16 cellular contexts compared by ENCODE assay signal in genomic region chr9:27799326-27799725, GRCh38.
DNase-seq lines count a peak whose midpoint lies in the region; ATAC-seq and TF ChIP-seq lines count a peak whose summit lies in the region.
"Had no signal": no experiment of that assay in that cellular context is flagged by ENCODE, and none has a peak within 500 bp of the region (broad histone marks: within the 10 kb centered on the region; RNA-seq: fewer than 3 reads in every experiment).

No MANE protein-coding gene starts in this region.

- H3K27me3 ChIP-seq in RWPE2 (ENCODE audit: insufficient read depth, poor library complexity, severe bottlenecking): no peaks in the 10 kb centered on the region
- no peaks in the 10 kb centered on the region for H3K27me3 ChIP-seq in left lung

- H3K9me3 ChIP-seq in RWPE2 (ENCODE audit: severe bottlenecking) (no peaks in the 10 kb centered on the region), left lung (no peaks in the 10 kb centered on the region)

- ATAC-seq in RWPE2 (ENCODE audit: low read depth): peak; percentile 67
- no peak for ATAC-seq in activated CD8-positive, alpha-beta T cell treated with anti-CD3 and anti-CD28 coated beads for 36 hours
- ATAC-seq in left lung: no peak
- ATAC-seq: HepG2 had no signal

- no peak for TF ChIP-seq CTCF in RWPE2 (IDR thresholded peaks at IDR 0.05; ENCODE audit: poor library complexity, severe bottlenecking)
- no peak for TF ChIP-seq CTCF in activated CD8-positive, alpha-beta T cell treated with anti-CD3 and anti-CD28 coated beads for 36 hours (IDR thresholded peaks at IDR 0.05)
- TF ChIP-seq CTCF in left lung (IDR thresholded peaks at IDR 0.05): no peak

- no peaks in the 10 kb centered on the region for H3K4me1 ChIP-seq in RWPE2 (ENCODE audit: insufficient read depth, poor library complexity, severe bottlenecking)
- no peaks in the 10 kb centered on the region for H3K4me1 ChIP-seq in left lung

- CTCF ChIA-PET in activated CD8-positive, alpha-beta T cell treated with anti-CD3 and anti-CD28 coated beads for 36 hours (lab: Charles Lee): no interaction called here

- H3K27ac ChIP-seq in RWPE2 (ENCODE audit: poor library complexity, severe bottlenecking) (no peak overlapping the region), epithelial cell of prostate (peak overlapping the region; percentile 56), left lung (no peak overlapping the region)

- no peaks in the 10 kb centered on the region for H3K36me3 Mint-ChIP-seq in activated CD8-positive, alpha-beta T cell treated with anti-CD3 and anti-CD28 coated beads for 36 hours (ENCODE audit: low read depth)

- no peak overlapping the region for H3K4me3 Mint-ChIP-seq in activated CD8-positive, alpha-beta T cell treated with anti-CD3 and anti-CD28 coated beads for 36 hours
- H3K4me3 Mint-ChIP-seq: B cell; CD4-positive, alpha-beta T cell; H9 had no signal

- peak; percentile 29 for DNase-seq in HPDE6-E6E7 (ENCODE audit: extremely low spot score)
- DNase-seq in RWPE2 (ENCODE audit: low spot score): no peak
- peak; percentile 74 for DNase-seq in epithelial cell of prostate (ENCODE audit: low read depth, low spot score)
- DNase-seq in activated CD4-positive, alpha-beta T cell treated with anti-CD3 and anti-CD28 coated beads for 4 hours: no peak
- no peak for DNase-seq in activated CD8-positive, alpha-beta T cell treated with anti-CD3 and anti-CD28 coated beads for 36 hours
- DNase-seq in activated naive CD4-positive, alpha-beta T cell (lab: John Stamatoyannopoulos, UW): no peak
- DNase-seq in left lung: no peak
- DNase-seq: C1 segment of cervical spinal cord; CD4-positive, alpha-beta T cell; DMS153; DMS79 treated with DMSO at 0.1 percent for 48 hours; EL; GOT3; H9 had no signal

- H3K36me3 ChIP-seq in RWPE2 (ENCODE audit: low read depth) (no peaks in the 10 kb centered on the region), left lung (no peaks in the 10 kb centered on the region)

- H3K27ac Mint-ChIP-seq in activated CD8-positive, alpha-beta T cell treated with anti-CD3 and anti-CD28 coated beads for 36 hours: no peak overlapping the region
- H3K27ac Mint-ChIP-seq: B cell; CD4-positive, alpha-beta T cell; H9 had no signal

- POLR2A ChIA-PET in activated CD8-positive, alpha-beta T cell treated with anti-CD3 and anti-CD28 coated beads for 36 hours (lab: Charles Lee): interaction anchor here (0.6 kb wide), 1 partner anchor 73 kb away, joined by 3 read pairs; no protein-coding TSS in a partner anchor

- peaks cover 4% of the 10 kb centered on the region for H3K27me3 Mint-ChIP-seq in activated CD8-positive, alpha-beta T cell treated with anti-CD3 and anti-CD28 coated beads for 36 hours
- H3K27me3 Mint-ChIP-seq: B cell had no signal

- no peaks in the 10 kb centered on the region for H3K4me1 Mint-ChIP-seq in activated CD8-positive, alpha-beta T cell treated with anti-CD3 and anti-CD28 coated beads for 36 hours (ENCODE audit: low read depth)
- H3K4me1 Mint-ChIP-seq: B cell, H9 had no signal

- intact Hi-C loops in activated CD8-positive, alpha-beta T cell treated with anti-CD3 and anti-CD28 coated beads for 36 hours (cut with micrococcal nuclease): no loop called here
- intact Hi-C loops in left lung (cut with DNase I): no loop called here

- H3K9me3 Mint-ChIP-seq in activated CD8-positive, alpha-beta T cell treated with anti-CD3 and anti-CD28 coated beads for 36 hours: peaks cover 3% of the 10 kb centered on the region
- H3K9me3 Mint-ChIP-seq: H9 had no signal

- H3K4me3 ChIP-seq in RWPE2 (ENCODE audit: severe bottlenecking) (no peak overlapping the region), left lung (no peak overlapping the region)

Comparison
In these comparisons a context has a peak if more than half of its experiments do, and no peak if none do; other contexts are left out.
1. DNase-seq: peak in HPDE6-E6E7 (single experiment) and epithelial cell of prostate (single experiment); none in RWPE2 (single experiment), activated CD4-positive, alpha-beta T cell treated with anti-CD3 and anti-CD28 coated beads for 4 hours (0 of 2), activated CD8-positive, alpha-beta T cell treated with anti-CD3 and anti-CD28 coated beads for 36 hours (single experiment), activated naive CD4-positive, alpha-beta T cell (0 of 4) and left lung (0 of 2).